In the genomic region with DNA sequence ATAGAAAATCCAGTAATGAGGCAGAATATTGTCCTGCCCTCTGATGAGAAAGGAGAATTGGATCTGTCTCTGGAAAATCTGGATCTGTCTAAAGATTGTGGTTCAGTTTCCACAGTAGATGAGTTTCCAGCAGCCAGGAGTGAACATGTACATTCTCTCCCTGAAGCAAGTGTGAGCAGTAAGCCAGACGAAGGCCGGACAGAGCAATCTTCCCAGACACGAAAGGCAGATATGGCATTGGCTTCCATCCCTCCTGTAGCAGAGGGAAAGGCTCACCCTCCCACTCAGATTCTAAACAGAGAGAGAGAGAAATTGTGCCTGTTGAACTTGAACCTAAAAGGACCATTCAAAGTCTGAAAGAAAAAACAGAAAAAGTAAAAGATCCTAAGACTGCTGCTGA, we compare ENCODE assay signal across 26 cellular contexts.
"Had no signal": no experiment of that assay in that cellular context is flagged by ENCODE, and none has a peak within 500 bp of the region (broad histone marks: within the 10 kb centered on the region; RNA-seq: fewer than 3 reads in every experiment).

No MANE protein-coding gene starts in this region.

- H3K4me3 Mint-ChIP-seq: activated CD4-positive, alpha-beta memory T cell treated with anti-CD3 and anti-CD28 coated beads for 36 hours; activated CD4-positive, alpha-beta T cell treated with anti-CD3 and anti-CD28 coated beads, Interleukin-2, amount 10 ng/mL, durations not matched to agents 24 days and 14 days; nephron; stimulated activated effector memory CD8-positive, alpha-beta T cell treated with anti-CD3 and anti-CD28 coated beads, Interleukin-12 subunit alpha, Interleukin-12 subunit beta, amount 100 ng/mL, for 72 hours; stimulated activated naive CD8-positive, alpha-beta T cell treated with anti-CD3 and anti-CD28 coated beads, Interleukin-15, amount 100 ng/mL, for 72 hours had no signal

- H3K27me3 ChIP-seq: gastrocnemius medialis, hepatocyte, sigmoid colon, thyroid gland, upper lobe of right lung had no signal

- H3K27ac ChIP-seq: gastrocnemius medialis, hepatocyte, neutrophil, thyroid gland, upper lobe of right lung, WERI-Rb-1 had no signal

- H3K27ac Mint-ChIP-seq: activated CD4-positive, alpha-beta memory T cell treated with anti-CD3 and anti-CD28 coated beads for 36 hours; activated CD4-positive, alpha-beta T cell treated with anti-CD3 and anti-CD28 coated beads, Interleukin-2, amount 10 ng/mL, durations not matched to agents 24 days and 14 days; nephron; stimulated activated effector memory CD8-positive, alpha-beta T cell treated with anti-CD3 and anti-CD28 coated beads, Interleukin-12 subunit alpha, Interleukin-12 subunit beta, amount 100 ng/mL, for 72 hours had no signal

- ATAC-seq: gastrocnemius medialis; stimulated activated effector memory CD8-positive, alpha-beta T cell treated with anti-CD3 and anti-CD28 coated beads, Interleukin-12 subunit alpha, Interleukin-12 subunit beta, amount 100 ng/mL, for 72 hours; stimulated activated naive CD8-positive, alpha-beta T cell treated with anti-CD3 and anti-CD28 coated beads, Interleukin-15, amount 100 ng/mL, for 72 hours; upper lobe of right lung had no signal

- DNase-seq: activated CD4-positive, alpha-beta memory T cell treated with anti-CD3 and anti-CD28 coated beads for 36 hours; activated CD4-positive, alpha-beta T cell treated with anti-CD3 and anti-CD28 coated beads, Interleukin-2, amount 10 ng/mL, durations not matched to agents 24 days and 14 days; activated CD4-positive, CD25-positive, alpha-beta regulatory T cell treated with anti-CD3 and anti-CD28 coated beads, Interleukin-2, amount 50 U/mL, for 72 hours; activated CD8-positive, alpha-beta memory T cell treated with anti-CD3 and anti-CD28 coated beads, Interleukin-2, amount 50 U/mL, for 4 hours; activated gamma-delta T cell; activated naive CD4-positive, alpha-beta T cell treated with anti-CD3 and anti-CD28 coated beads, Interleukin-2, amount 50 U/mL, for 16 hours; activated T-cell treated with anti-CD3 and anti-CD28 coated beads, Interleukin-2, amount 50 U/mL, for 1 hour; anterior cingulate cortex; dermis blood vessel endothelial cell; effector CD4-positive, alpha-beta T cell; gastrocnemius medialis; glutamatergic neuron; left cardiac atrium; sigmoid colon; small intestine; stimulated activated CD4-positive, alpha-beta T cell treated with anti-CD3 and anti-CD28 coated beads, Interleukin-4, amount 100 ng/mL, for 24 hours; stimulated activated naive CD8-positive, alpha-beta T cell treated with anti-CD3 and anti-CD28 coated beads, Interleukin-15, amount 100 ng/mL, for 72 hours; substantia nigra; T-helper 1 cell; thyroid gland; upper lobe of right lung; WERI-Rb-1 had no signal

- H3K36me3 ChIP-seq: gastrocnemius medialis, sigmoid colon, thyroid gland, upper lobe of right lung, WERI-Rb-1 had no signal

- H3K4me3 ChIP-seq: gastrocnemius medialis, hepatocyte, sigmoid colon, thyroid gland, upper lobe of right lung had no signal

- H3K4me1 ChIP-seq: gastrocnemius medialis, thyroid gland, upper lobe of right lung had no signal

- H3K27me3 Mint-ChIP-seq: activated CD4-positive, alpha-beta memory T cell treated with anti-CD3 and anti-CD28 coated beads for 36 hours; activated CD4-positive, alpha-beta T cell treated with anti-CD3 and anti-CD28 coated beads, Interleukin-2, amount 10 ng/mL, durations not matched to agents 24 days and 14 days; stimulated activated naive CD8-positive, alpha-beta T cell treated with anti-CD3 and anti-CD28 coated beads, Interleukin-15, amount 100 ng/mL, for 72 hours had no signal

- H3K9me3 ChIP-seq: gastrocnemius medialis, neutrophil, sigmoid colon, thyroid gland had no signal
